In the genomic region with DNA sequence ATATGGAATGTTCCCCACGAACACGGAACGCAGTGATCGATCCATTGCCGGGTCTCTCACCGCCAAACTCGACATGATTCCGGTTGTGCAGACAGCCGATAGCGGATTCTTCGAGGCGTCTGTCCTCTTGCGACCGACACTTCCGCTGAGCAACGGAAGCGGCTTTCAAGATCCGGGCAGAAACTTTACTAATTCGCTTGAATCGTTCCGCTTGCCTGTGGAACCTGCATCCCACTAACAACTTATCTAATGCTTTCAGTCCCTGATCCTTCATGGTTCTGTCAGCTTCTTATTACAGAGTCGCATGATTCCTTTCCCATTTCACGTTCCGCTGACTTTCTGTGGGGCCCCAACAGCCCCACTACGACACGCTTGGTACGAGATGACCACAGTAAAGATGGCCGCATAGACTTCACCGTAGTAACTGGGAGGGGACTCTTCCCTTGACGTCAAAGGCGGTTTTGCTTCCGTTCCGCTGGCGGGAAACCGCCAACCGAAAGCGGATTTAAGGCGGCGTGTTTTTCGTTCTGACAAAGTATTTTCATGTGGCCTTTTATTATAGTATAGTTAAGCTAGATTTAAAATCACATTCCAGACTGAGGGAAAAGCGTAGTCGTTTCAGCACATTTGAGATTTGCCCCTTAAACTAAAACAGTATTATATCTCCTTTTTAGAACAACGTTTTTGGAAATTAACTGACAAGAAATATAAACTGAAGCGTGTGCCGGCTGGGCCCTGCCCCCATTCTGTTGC, we compare ENCODE assay signal across 8 cellular contexts. TPM values are rescaled to one million over a fixed set of nuclear protein-coding genes. Genes with fewer than 3 reads are reported as not detected.
DNase-seq lines count a peak whose midpoint lies in the region; ATAC-seq and TF ChIP-seq lines count a peak whose summit lies in the region.

A gene with protein sequence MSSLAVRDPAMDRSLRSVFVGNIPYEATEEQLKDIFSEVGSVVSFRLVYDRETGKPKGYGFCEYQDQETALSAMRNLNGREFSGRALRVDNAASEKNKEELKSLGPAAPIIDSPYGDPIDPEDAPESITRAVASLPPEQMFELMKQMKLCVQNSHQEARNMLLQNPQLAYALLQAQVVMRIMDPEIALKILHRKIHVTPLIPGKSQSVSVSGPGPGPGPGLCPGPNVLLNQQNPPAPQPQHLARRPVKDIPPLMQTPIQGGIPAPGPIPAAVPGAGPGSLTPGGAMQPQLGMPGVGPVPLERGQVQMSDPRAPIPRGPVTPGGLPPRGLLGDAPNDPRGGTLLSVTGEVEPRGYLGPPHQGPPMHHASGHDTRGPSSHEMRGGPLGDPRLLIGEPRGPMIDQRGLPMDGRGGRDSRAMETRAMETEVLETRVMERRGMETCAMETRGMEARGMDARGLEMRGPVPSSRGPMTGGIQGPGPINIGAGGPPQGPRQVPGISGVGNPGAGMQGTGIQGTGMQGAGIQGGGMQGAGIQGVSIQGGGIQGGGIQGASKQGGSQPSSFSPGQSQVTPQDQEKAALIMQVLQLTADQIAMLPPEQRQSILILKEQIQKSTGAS (minus strand): TSS at position 121 of the 753 bp plus-strand sequence. CDS start 46 bp downstream, at position 75.

- peaks cover 52% of the 10 kb centered on the region for H3K4me1 Mint-ChIP-seq in activated B cell treated with CpG ODN at 0.5 μM for 24 hours

- peak within 1 kb of the TSS; percentile 99 for H3K4me3 Mint-ChIP-seq in activated B cell treated with CpG ODN at 0.5 μM for 24 hours

- POLR2A ChIA-PET in AG04449 (lab: Yijun Ruan, JAX) = no interaction called here
- POLR2A ChIA-PET in activated B cell treated with CpG ODN at 0.5 μM for 24 hours (lab: Charles Lee) = interaction anchor here (0.5 to 0.6 kb wide), 2 partner anchors 9 to 20 kb away, joined by 3 read pairs; no protein-coding TSS in a partner anchor

- intact Hi-C loops in activated B cell treated with CpG ODN at 0.5 μM for 24 hours (cut with micrococcal nuclease) (loop anchor here (1.0 to 10.0 kb wide), 3 partner anchors 45 to 1075 kb away; no protein-coding TSS in a partner anchor), spleen (cut with DNase I; ENCODE audit: low total_unique reads) (no loop called here)

- ATAC-seq in GM18909 (IDR thresholded peaks at IDR 0.05; ENCODE audit: poor library complexity, unreplicated experiment) = peak; percentile 96
- peak; percentile 92 for ATAC-seq in HG03175 (IDR thresholded peaks at IDR 0.05; ENCODE audit: unreplicated experiment)
- ATAC-seq in activated B cell treated with CpG ODN at 0.5 μM for 24 hours (ENCODE audit: low read depth) = peak; percentile 90

- WGBS in spleen, 5 donors = 0% methylated on average over 37 to 45 of the region's 45 CpGs

- CTCF ChIA-PET in AG04449 (lab: Yijun Ruan, JAX) (interaction anchor here (5.1 kb wide), 1 partner anchor 262 kb away, joined by 23 read pairs; no protein-coding TSS in a partner anchor), activated B cell treated with CpG ODN at 0.5 μM for 24 hours (lab: Charles Lee) (no interaction called here)

- peaks cover 36% of the 10 kb centered on the region for H3K36me3 Mint-ChIP-seq in activated B cell treated with CpG ODN at 0.5 μM for 24 hours (ENCODE audit: low read depth)

- H3K27me3 Mint-ChIP-seq in activated B cell treated with CpG ODN at 0.5 μM for 24 hours = no peaks in the 10 kb centered on the region

- TF ChIP-seq CTCF in AG04449 (IDR thresholded peaks at IDR 0.05; ENCODE audit: insufficient read depth, low read length, missing control alignments) = no peak
- TF ChIP-seq CTCF in activated B cell treated with CpG ODN at 0.5 μM for 24 hours (IDR thresholded peaks at IDR 0.05) = no peak
- peak in 2 of 11 experiments; percentile 10 to 13 for TF ChIP-seq CTCF in spleen (IDR thresholded peaks at IDR 0.05 in 8 of 11, conservative IDR thresholded peaks at IDR 0.05 in 3 of 11)

- DNase-seq in AG04449 (ENCODE audit: low read depth, low spot score) (peak; percentile 75), NCI-H226 (peak; percentile 86), activated B cell treated with CpG ODN at 0.5 μM for 24 hours (peak; percentile 81), caudate nucleus (lab: John Stamatoyannopoulos, UW) (peak; percentile 50 to 99 (median 89)), inferior parietal cortex (ENCODE audit: extremely low spot score) (peak; percentile 98), spleen (peak; percentile 94)

- TF ChIP-seq POLR2A in spleen (IDR thresholded peaks at IDR 0.05) = peak in 2 of 3 donors; percentile 8 to 43

- H3K4me3 ChIP-seq in AG04449 (ENCODE audit: low read depth, low read length) = peak within 1 kb of the TSS; percentile 86
- peak within 1 kb of the TSS; percentile 69 to 84 (median 76) for H3K4me3 ChIP-seq in spleen

- H3K9me3 Mint-ChIP-seq in activated B cell treated with CpG ODN at 0.5 μM for 24 hours = no peaks in the 10 kb centered on the region

- H3K9me3 ChIP-seq in spleen = no peaks in the 10 kb centered on the region

- peaks cover 0 to 25% (median 0%) of the 10 kb centered on the region in 6 donors for H3K36me3 ChIP-seq in spleen

- H3K27ac ChIP-seq in caudate nucleus (ENCODE audit: low read depth, low read length) (peak within 1 kb of the TSS; percentile 100), spleen (peak within 1 kb of the TSS; percentile 90 to 98 (median 94))

- peak within 1 kb of the TSS; percentile 100 for H3K27ac Mint-ChIP-seq in activated B cell treated with CpG ODN at 0.5 μM for 24 hours

- H3K4me1 ChIP-seq in spleen = peaks cover 28 to 54% (median 49%) of the 10 kb centered on the region in 6 donors

- H3K27me3 ChIP-seq in spleen (replicated peaks in 1 of 7) = no peaks in the 10 kb centered on the region

RNA-seq across cellular contexts. Expression of the gene that starts here (rescaled TPM):
- total RNA-seq in activated B cell treated with CpG ODN at 0.5 μM for 24 hours = 39.3 and 40.8 TPM in 2 replicates
- total RNA-seq in spleen = 10 to 100 TPM; 28.4 to 37.1 (median 31.3) TPM
- 10 to 100 TPM; 12.2 to 17.1 (median 16.1) TPM for polyA plus RNA-seq in spleen

Comparison
In these comparisons a context has a peak if more than half of its experiments do, and no peak if none do; other contexts are left out.
1. Peak in every context shown above with its lines: DNase-seq, ATAC-seq, H3K4me3 ChIP-seq and H3K27ac ChIP-seq.